22 cellular contexts compared by ENCODE assay signal in the genomic region with DNA sequence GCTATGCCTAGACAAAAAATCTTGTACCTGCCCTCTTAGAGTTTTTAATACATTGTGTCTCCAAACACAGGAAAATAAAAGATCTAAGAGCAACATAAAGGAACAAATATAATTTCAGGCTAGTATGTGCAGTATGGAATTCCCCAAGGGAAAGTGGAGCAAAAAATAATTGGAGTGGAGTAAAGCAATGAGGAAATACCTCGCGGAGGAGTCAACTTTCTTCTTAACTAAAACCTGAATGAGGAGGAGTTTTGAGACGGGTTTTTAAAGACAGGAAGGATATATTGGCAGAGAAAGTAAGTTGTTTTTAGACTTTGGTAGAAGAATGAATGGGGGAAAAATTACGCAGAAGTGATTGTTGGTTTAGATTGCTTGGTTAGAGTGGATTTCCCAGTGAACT. TPM values are rescaled to one million over a fixed set of nuclear protein-coding genes. Genes with fewer than 3 reads are reported as not detected.
DNase-seq lines count a peak whose midpoint lies in the region; TF ChIP-seq lines count a peak whose summit lies in the region.
"Had no signal": no experiment of that assay in that cellular context is flagged by ENCODE, and none has a peak within 500 bp of the region (broad histone marks: within the 10 kb centered on the region; RNA-seq: fewer than 3 reads in every experiment).

No MANE protein-coding gene starts in this region.

- no peaks in the 10 kb centered on the region for H3K27me3 Mint-ChIP-seq in activated CD4-positive, alpha-beta T cell treated with anti-CD3 and anti-CD28 coated beads, Interleukin-2, amount 10 ng/mL, durations not matched to agents 24 days and 14 days
- no peaks in the 10 kb centered on the region for H3K27me3 Mint-ChIP-seq in osteocyte (ENCODE audit: unreplicated experiment)
- H3K27me3 Mint-ChIP-seq in type B pancreatic cell = no peaks in the 10 kb centered on the region

- peaks cover 73% of the 10 kb centered on the region for H3K36me3 Mint-ChIP-seq in activated CD4-positive, alpha-beta T cell treated with anti-CD3 and anti-CD28 coated beads, Interleukin-2, amount 10 ng/mL, durations not matched to agents 24 days and 14 days (ENCODE audit: low read depth)
- H3K36me3 Mint-ChIP-seq in osteocyte (ENCODE audit: unreplicated experiment) = peaks cover 41% of the 10 kb centered on the region
- H3K36me3 Mint-ChIP-seq in type B pancreatic cell = peaks cover 62% of the 10 kb centered on the region

- peak overlapping the region; percentile 34 for H3K27ac Mint-ChIP-seq in activated CD4-positive, alpha-beta T cell treated with anti-CD3 and anti-CD28 coated beads, Interleukin-2, amount 10 ng/mL, durations not matched to agents 24 days and 14 days
- peak overlapping the region; percentile 3 for H3K27ac Mint-ChIP-seq in osteocyte (ENCODE audit: unreplicated experiment)
- H3K27ac Mint-ChIP-seq in type B pancreatic cell = no peak overlapping the region
- H3K27ac Mint-ChIP-seq: natural killer cell had no signal

- peaks cover 17% of the 10 kb centered on the region for H3K9me3 Mint-ChIP-seq in activated CD4-positive, alpha-beta T cell treated with anti-CD3 and anti-CD28 coated beads, Interleukin-2, amount 10 ng/mL, durations not matched to agents 24 days and 14 days
- H3K9me3 Mint-ChIP-seq in osteocyte (ENCODE audit: unreplicated experiment) = peaks cover 17% of the 10 kb centered on the region
- peaks cover 15% of the 10 kb centered on the region for H3K9me3 Mint-ChIP-seq in type B pancreatic cell

- H3K4me3 ChIP-seq in cardiac fibroblast (replicated peaks in 1 of 2; ENCODE audit: low read depth in 2 of 2, low read length in 2 of 2) = no peak overlapping the region
- H3K4me3 ChIP-seq: esophagus squamous epithelium, HAP-1, lung had no signal

- H3K4me1 Mint-ChIP-seq in activated CD4-positive, alpha-beta T cell treated with anti-CD3 and anti-CD28 coated beads, Interleukin-2, amount 10 ng/mL, durations not matched to agents 24 days and 14 days = peaks cover 32% of the 10 kb centered on the region
- peaks cover 31% of the 10 kb centered on the region for H3K4me1 Mint-ChIP-seq in osteocyte (ENCODE audit: unreplicated experiment)
- H3K4me1 Mint-ChIP-seq in type B pancreatic cell (ENCODE audit: unreplicated experiment) = peaks cover 15% of the 10 kb centered on the region

- peak overlapping the region; percentile 51 for H3K4me3 Mint-ChIP-seq in activated CD4-positive, alpha-beta T cell treated with anti-CD3 and anti-CD28 coated beads, Interleukin-2, amount 10 ng/mL, durations not matched to agents 24 days and 14 days
- H3K4me3 Mint-ChIP-seq in osteocyte (ENCODE audit: unreplicated experiment) = no peak overlapping the region
- H3K4me3 Mint-ChIP-seq in type B pancreatic cell = no peak overlapping the region
- H3K4me3 Mint-ChIP-seq: natural killer cell had no signal

- intact Hi-C loops in activated CD4-positive, alpha-beta T cell treated with anti-CD3 and anti-CD28 coated beads, Interleukin-2, amount 10 ng/mL, durations not matched to agents 24 days and 14 days (cut with micrococcal nuclease) = no loop called here

- DNase-seq in activated CD4-positive, alpha-beta T cell treated with anti-CD3 and anti-CD28 coated beads, Interleukin-2, amount 10 ng/mL, durations not matched to agents 24 days and 14 days = no peak
- DNase-seq in activated CD4-positive, alpha-beta T cell treated with anti-CD3 and anti-CD28 coated beads, Interleukin-2, amount 50 U/mL, for 48 hours = no peak
- DNase-seq in cardiac fibroblast (ENCODE audit: low read depth in 2 of 2) (peak; percentile 33 to 56), osteocyte (ENCODE audit: extremely low spot score, unreplicated experiment) (no peak), H4 (ENCODE audit: low spot score) (no peak), type B pancreatic cell (ENCODE audit: extremely low spot score, unreplicated experiment) (no peak)
- DNase-seq in stimulated activated CD4-positive, alpha-beta T cell treated with anti-CD3 and anti-CD28 coated beads, Interleukin-12 subunit alpha, Interleukin-12 subunit beta, amount 100 ng/mL, for 4 hours = no peak
- DNase-seq: ACHN; activated CD8-positive, alpha-beta memory T cell treated with anti-CD3 and anti-CD28 coated beads for 24 hours; brain microvascular endothelial cell; DMS79; esophagus squamous epithelium; head of caudate nucleus; KG1; natural killer cell; NCI-H2081; NCI-H526 treated with DMSO at 0.1 percent for 48 hours; PC-3; stimulated activated naive CD4-positive, alpha-beta T cell had no signal

- TF ChIP-seq CTCF in cardiac fibroblast (IDR thresholded peaks at IDR 0.05; ENCODE audit: low read depth, low read length) = no peak
- TF ChIP-seq CTCF in osteocyte (IDR thresholded peaks at IDR 0.05) = no peak
- no peak for TF ChIP-seq CTCF in type B pancreatic cell (conservative IDR thresholded peaks at IDR 0.05)

TF ChIP-seq in PFSK-1, 5 proteins besides CTCF, POLR2A, EP300 and RAD21:
- 0 out of 2 replicates have a peak, but pooled peaks have one; percentile 59 for TF ChIP-seq SIN3A (IDR thresholded peaks at IDR 0.05; ENCODE audit: borderline replicate concordance, insufficient read depth, low read length)
- TF ChIP-seq POLR2AphosphoS5 (IDR thresholded peaks at IDR 0.05; ENCODE audit: low read depth, low read length) = 0 out of 2 replicates have a peak, but pooled peaks have one; percentile 26
- TF ChIP-seq, protein P1, sequence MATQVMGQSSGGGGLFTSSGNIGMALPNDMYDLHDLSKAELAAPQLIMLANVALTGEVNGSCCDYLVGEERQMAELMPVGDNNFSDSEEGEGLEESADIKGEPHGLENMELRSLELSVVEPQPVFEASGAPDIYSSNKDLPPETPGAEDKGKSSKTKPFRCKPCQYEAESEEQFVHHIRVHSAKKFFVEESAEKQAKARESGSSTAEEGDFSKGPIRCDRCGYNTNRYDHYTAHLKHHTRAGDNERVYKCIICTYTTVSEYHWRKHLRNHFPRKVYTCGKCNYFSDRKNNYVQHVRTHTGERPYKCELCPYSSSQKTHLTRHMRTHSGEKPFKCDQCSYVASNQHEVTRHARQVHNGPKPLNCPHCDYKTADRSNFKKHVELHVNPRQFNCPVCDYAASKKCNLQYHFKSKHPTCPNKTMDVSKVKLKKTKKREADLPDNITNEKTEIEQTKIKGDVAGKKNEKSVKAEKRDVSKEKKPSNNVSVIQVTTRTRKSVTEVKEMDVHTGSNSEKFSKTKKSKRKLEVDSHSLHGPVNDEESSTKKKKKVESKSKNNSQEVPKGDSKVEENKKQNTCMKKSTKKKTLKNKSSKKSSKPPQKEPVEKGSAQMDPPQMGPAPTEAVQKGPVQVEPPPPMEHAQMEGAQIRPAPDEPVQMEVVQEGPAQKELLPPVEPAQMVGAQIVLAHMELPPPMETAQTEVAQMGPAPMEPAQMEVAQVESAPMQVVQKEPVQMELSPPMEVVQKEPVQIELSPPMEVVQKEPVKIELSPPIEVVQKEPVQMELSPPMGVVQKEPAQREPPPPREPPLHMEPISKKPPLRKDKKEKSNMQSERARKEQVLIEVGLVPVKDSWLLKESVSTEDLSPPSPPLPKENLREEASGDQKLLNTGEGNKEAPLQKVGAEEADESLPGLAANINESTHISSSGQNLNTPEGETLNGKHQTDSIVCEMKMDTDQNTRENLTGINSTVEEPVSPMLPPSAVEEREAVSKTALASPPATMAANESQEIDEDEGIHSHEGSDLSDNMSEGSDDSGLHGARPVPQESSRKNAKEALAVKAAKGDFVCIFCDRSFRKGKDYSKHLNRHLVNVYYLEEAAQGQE (IDR thresholded peaks at IDR 0.05; ENCODE audit: insufficient read depth in 1 of 2, low read depth in 2 of 2, low read length in 2 of 2) = no peak
- TF ChIP-seq TAF1 (IDR thresholded peaks at IDR 0.05; ENCODE audit: borderline replicate concordance, insufficient read depth, low read length) = no peak

RNA-seq across cellular contexts. Expression of a gene that starts 14.0 kb away (rescaled TPM):
- 55.3 and 57.6 TPM in 2 replicates for total RNA-seq in activated CD4-positive, alpha-beta T cell treated with anti-CD3 and anti-CD28 coated beads, Interleukin-2, amount 10 ng/mL, durations not matched to agents 24 days and 14 days
- 18.6 TPM for polyA plus RNA-seq in PFSK-1 (2012; ENCODE audit: insufficient read length, low read depth)
- total RNA-seq in osteocyte (23.0 and 27.8 TPM in 2 replicates), type B pancreatic cell (ENCODE audit: low replicate concordance) (37.4 and 52.3 TPM in 2 replicates)
- 7.2 and 8.6 TPM in 2 replicates for total RNA-seq in H4 (2014; rRNA removed; shearing (Covaris generic))

Comparison
In these comparisons a context has a peak if more than half of its experiments do, and no peak if none do; other contexts are left out.
1. DNase-seq: peak in cardiac fibroblast (2 of 2); none in activated CD4-positive, alpha-beta T cell treated with anti-CD3 and anti-CD28 coated beads, Interleukin-2, amount 10 ng/mL, durations not matched to agents 24 days and 14 days (single experiment), activated CD4-positive, alpha-beta T cell treated with anti-CD3 and anti-CD28 coated beads, Interleukin-2, amount 50 U/mL, for 48 hours (0 of 2), osteocyte (single experiment), H4 (single experiment), type B pancreatic cell (single experiment) and stimulated activated CD4-positive, alpha-beta T cell treated with anti-CD3 and anti-CD28 coated beads, Interleukin-12 subunit alpha, Interleukin-12 subunit beta, amount 100 ng/mL, for 4 hours (single experiment).